Comparison of ENCODE assay signal across 17 cellular contexts in genomic region chr9:114431003-114431402, GRCh38. TPM values are rescaled to one million over a fixed set of nuclear protein-coding genes. Genes with fewer than 3 reads are reported as not detected.
DNase-seq lines count a peak whose midpoint lies in the region; ATAC-seq, FAIRE-seq and TF ChIP-seq lines count a peak whose summit lies in the region.
"Had no signal": no experiment of that assay in that cellular context is flagged by ENCODE, and none has a peak within 500 bp of the region (broad histone marks: within the 10 kb centered on the region; RNA-seq: fewer than 3 reads in every experiment).

No MANE protein-coding gene starts in this region.

- H3K4me1 Mint-ChIP-seq in activated naive CD8-positive, alpha-beta T cell treated with anti-CD3 and anti-CD28 coated beads, Interleukin-2, amount 10 ng/mL, durations not matched to agents 7 days and 5 days = peaks cover 5% of the 10 kb centered on the region
- peaks cover 3% of the 10 kb centered on the region for H3K4me1 Mint-ChIP-seq in activated naive CD8-positive, alpha-beta T cell treated with anti-CD3 and anti-CD28 coated beads for 36 hours
- H3K4me1 Mint-ChIP-seq in neural crest cell = no peaks in the 10 kb centered on the region
- H3K4me1 Mint-ChIP-seq in stimulated activated naive B cell treated with anti-CD40 and anti-IgM and Interleukin-4, amounts not matched to agents 10 μg/mL and 1 μg/mL and 100 μg/mL, for 72 hours = peaks cover 0 to 2% of the 10 kb centered on the region in 2 donors

- CTCF ChIA-PET in GM12878 (lab: Yijun Ruan, JAX) = interaction anchor here (1.0 to 8.1 kb wide), 4 partner anchors 20 to 221 kb away, joined by 3 to 104 read pairs (median 51); partner anchors contain the start of gene WHRN

- no peak overlapping the region for H3K27ac ChIP-seq in GM12878 (ENCODE audit: control insufficient read depth, insufficient read depth)

- peaks cover 2% of the 10 kb centered on the region for H3K27me3 Mint-ChIP-seq in activated naive CD8-positive, alpha-beta T cell treated with anti-CD3 and anti-CD28 coated beads, Interleukin-2, amount 10 ng/mL, durations not matched to agents 7 days and 5 days
- H3K27me3 Mint-ChIP-seq in activated naive CD8-positive, alpha-beta T cell treated with anti-CD3 and anti-CD28 coated beads for 36 hours = no peaks in the 10 kb centered on the region
- no peaks in the 10 kb centered on the region for H3K27me3 Mint-ChIP-seq in neural crest cell (ENCODE audit: low read depth)
- peaks cover 0 to 7% of the 10 kb centered on the region in 2 donors for H3K27me3 Mint-ChIP-seq in stimulated activated naive B cell treated with anti-CD40 and anti-IgM and Interleukin-4, amounts not matched to agents 10 μg/mL and 1 μg/mL and 100 μg/mL, for 72 hours
- H3K27me3 Mint-ChIP-seq: CD4-positive, alpha-beta memory T cell had no signal

- H3K9ac ChIP-seq in GM12878 (ENCODE audit: control insufficient read depth, insufficient read depth, low read length) = no peak overlapping the region

- WGBS in GM12878 (ENCODE audit: insufficient coverage, insufficient replicate concordance, low lambda C conversion rate, missing lambda C conversion rate) = 25% methylated on average over 4 of the region's 4 CpGs

- intact Hi-C loops in GM12878 (cut with micrococcal nuclease; ENCODE audit: unreplicated experiment) = no loop called here

- H4K20me1 ChIP-seq in GM12878 (ENCODE audit: control insufficient read depth, insufficient read depth) = no peaks in the 10 kb centered on the region

- H3K36me3 ChIP-seq in GM12878 (ENCODE audit: control insufficient read depth in 2 of 2, insufficient read depth in 2 of 2, low read length in 1 of 2) = no peaks in the 10 kb centered on the region; a peak in 1 of 4 replicates

- SMC1A ChIA-PET in GM12878 (lab: Charles Lee; ENCODE audit: uncharacterized antibody, unreplicated experiment) = interaction anchor here (1.0 to 10.1 kb wide), 4 partner anchors 25 to 222 kb away, joined by 3 to 139 read pairs (median 4); partner anchors contain the start of gene WHRN

- in situ Hi-C loops in GM12878 (cut with MboI) = no loop called here

- H3K4me3 Mint-ChIP-seq in activated naive CD8-positive, alpha-beta T cell treated with anti-CD3 and anti-CD28 coated beads, Interleukin-2, amount 10 ng/mL, durations not matched to agents 7 days and 5 days = no peak overlapping the region
- no peak overlapping the region for H3K4me3 Mint-ChIP-seq in activated naive CD8-positive, alpha-beta T cell treated with anti-CD3 and anti-CD28 coated beads for 36 hours
- no peak overlapping the region for H3K4me3 Mint-ChIP-seq in neural crest cell
- no peak overlapping the region for H3K4me3 Mint-ChIP-seq in stimulated activated naive B cell treated with anti-CD40 and anti-IgM and Interleukin-4, amounts not matched to agents 10 μg/mL and 1 μg/mL and 100 μg/mL, for 72 hours
- H3K4me3 Mint-ChIP-seq: B cell; CD4-positive, alpha-beta memory T cell; HFFc6 had no signal

- no peaks in the 10 kb centered on the region for H3K9me3 Mint-ChIP-seq in activated naive CD8-positive, alpha-beta T cell treated with anti-CD3 and anti-CD28 coated beads, Interleukin-2, amount 10 ng/mL, durations not matched to agents 7 days and 5 days
- no peaks in the 10 kb centered on the region for H3K9me3 Mint-ChIP-seq in activated naive CD8-positive, alpha-beta T cell treated with anti-CD3 and anti-CD28 coated beads for 36 hours
- no peaks in the 10 kb centered on the region for H3K9me3 Mint-ChIP-seq in neural crest cell
- no peaks in the 10 kb centered on the region for H3K9me3 Mint-ChIP-seq in stimulated activated naive B cell treated with anti-CD40 and anti-IgM and Interleukin-4, amounts not matched to agents 10 μg/mL and 1 μg/mL and 100 μg/mL, for 72 hours
- H3K9me3 Mint-ChIP-seq: CD4-positive, alpha-beta memory T cell; HFFc6 had no signal

- BruUV-seq in GM12878 (replicated peaks; lab: Mats Ljungman, UMichigan) = no TSS peak

- H3K27me3 ChIP-seq in GM12878 (replicated peaks in 1 of 2; ENCODE audit: control insufficient read depth in 2 of 2, insufficient read depth in 2 of 2, low read length in 1 of 2) = no peaks in the 10 kb centered on the region

- RAD21 ChIA-PET in GM12878 (lab: Charles Lee; ENCODE audit: unreplicated experiment) = no interaction called here

- H3K4me3 ChIP-seq in GM12878 = no peak overlapping the region

- POLR2A ChIA-PET in activated naive CD8-positive, alpha-beta T cell treated with anti-CD3 and anti-CD28 coated beads, Interleukin-2, amount 10 ng/mL, durations not matched to agents 7 days and 5 days (lab: Charles Lee) = no interaction called here
- POLR2A ChIA-PET in GM12878 (lab: Charles Lee) = interaction anchor here (1.0 kb wide), 1 partner anchor 65 kb away, joined by 3 read pairs; no protein-coding TSS in a partner anchor

- no peak overlapping the region for H2AFZ ChIP-seq in GM12878 (ENCODE audit: control insufficient read depth, low read depth, low read length)

- peak; percentile 2 for DNase-seq in activated naive CD8-positive, alpha-beta T cell treated with anti-CD3 and anti-CD28 coated beads, Interleukin-2, amount 10 ng/mL, durations not matched to agents 7 days and 5 days
- no peak for DNase-seq in activated naive CD8-positive, alpha-beta T cell treated with anti-CD3 and anti-CD28 coated beads for 36 hours
- DNase-seq in GM12878 (ENCODE audit: low read depth, low spot score) = no peak
- DNase-seq in neural crest cell (ENCODE audit: low read depth, low spot score) = no peak
- DNase-seq in stimulated activated naive B cell treated with anti-CD40 and anti-IgM and Interleukin-4, amounts not matched to agents 10 μg/mL and 1 μg/mL and 100 μg/mL, for 72 hours = no peak
- no peak for DNase-seq in CD1c-positive myeloid dendritic cell (ENCODE audit: extremely low spot score)
- DNase-seq: C1 segment of cervical spinal cord; CD4-positive, alpha-beta memory T cell; DND-41; GDM1; HCEC 1CT; HFFc6; IMR-90 had no signal

- H3K36me3 Mint-ChIP-seq in activated naive CD8-positive, alpha-beta T cell treated with anti-CD3 and anti-CD28 coated beads, Interleukin-2, amount 10 ng/mL, durations not matched to agents 7 days and 5 days = no peaks in the 10 kb centered on the region
- H3K36me3 Mint-ChIP-seq in activated naive CD8-positive, alpha-beta T cell treated with anti-CD3 and anti-CD28 coated beads for 36 hours = no peaks in the 10 kb centered on the region
- no peaks in the 10 kb centered on the region for H3K36me3 Mint-ChIP-seq in neural crest cell (ENCODE audit: low read depth)
- H3K36me3 Mint-ChIP-seq in stimulated activated naive B cell treated with anti-CD40 and anti-IgM and Interleukin-4, amounts not matched to agents 10 μg/mL and 1 μg/mL and 100 μg/mL, for 72 hours = peaks cover 0 to 2% of the 10 kb centered on the region in 2 donors
- H3K36me3 Mint-ChIP-seq: CD4-positive, alpha-beta memory T cell had no signal

- ATAC-seq in activated naive CD8-positive, alpha-beta T cell treated with anti-CD3 and anti-CD28 coated beads, Interleukin-2, amount 10 ng/mL, durations not matched to agents 7 days and 5 days (ENCODE audit: low read depth) = no peak
- no peak for ATAC-seq in GM12878
- no peak for ATAC-seq in stimulated activated naive B cell treated with anti-CD40 and anti-IgM and Interleukin-4, amounts not matched to agents 10 μg/mL and 1 μg/mL and 100 μg/mL, for 72 hours (replicated peaks)
- no peak for ATAC-seq in GM18861 (IDR thresholded peaks at IDR 0.05; ENCODE audit: unreplicated experiment)

- H3K4me2 ChIP-seq in GM12878 (ENCODE audit: control insufficient read depth, insufficient read depth) = no peak overlapping the region

- no peak overlapping the region for H3K27ac Mint-ChIP-seq in activated naive CD8-positive, alpha-beta T cell treated with anti-CD3 and anti-CD28 coated beads, Interleukin-2, amount 10 ng/mL, durations not matched to agents 7 days and 5 days
- H3K27ac Mint-ChIP-seq in activated naive CD8-positive, alpha-beta T cell treated with anti-CD3 and anti-CD28 coated beads for 36 hours = no peak overlapping the region
- H3K27ac Mint-ChIP-seq in neural crest cell (ENCODE audit: unreplicated experiment) = peak overlapping the region; percentile 31
- H3K27ac Mint-ChIP-seq in stimulated activated naive B cell treated with anti-CD40 and anti-IgM and Interleukin-4, amounts not matched to agents 10 μg/mL and 1 μg/mL and 100 μg/mL, for 72 hours = peak overlapping the region; percentile 27
- H3K27ac Mint-ChIP-seq: B cell; CD4-positive, alpha-beta memory T cell; HFFc6 had no signal

- H3K4me1 ChIP-seq in GM12878 (ENCODE audit: control insufficient read depth, insufficient read depth, low read length) = no peaks in the 10 kb centered on the region

- FAIRE-seq in GM12878 (lab: Jason Lieb, UNC) = no peak
- FAIRE-seq: A204.1, H1 had no signal

- no peak for TF ChIP-seq RAD21 in GM12878 (IDR thresholded peaks at IDR 0.05; ENCODE audit: insufficient read depth, low read depth, low read length)

- no peak for TF ChIP-seq CTCF in GM12878 (IDR thresholded peaks at IDR 0.05 in 2 of 3, conservative IDR thresholded peaks at IDR 0.05 in 1 of 3; ENCODE audit: control insufficient read depth in 2 of 3, extremely low read depth in 1 of 3, insufficient read depth in 1 of 3, low read depth in 3 of 3, low read length in 3 of 3)
- TF ChIP-seq CTCF in neural crest cell (conservative IDR thresholded peaks at IDR 0.05) = no peak

- no peaks in the 10 kb centered on the region for H3K79me2 ChIP-seq in GM12878 (ENCODE audit: control insufficient read depth, insufficient read depth, low read length)

- no peak for TF ChIP-seq EP300 in GM12878 (IDR thresholded peaks at IDR 0.05; ENCODE audit: borderline replicate concordance in 1 of 2, control insufficient read depth in 1 of 2, low read depth in 2 of 2, low read length in 2 of 2)

- no peak for TF ChIP-seq POLR2A in GM12878 (IDR thresholded peaks at IDR 0.05; ENCODE audit: low read depth, low read length)

- H3K9me3 ChIP-seq in GM12878 (replicated peaks; ENCODE audit: control insufficient read depth, insufficient read depth, low read length) = no peaks in the 10 kb centered on the region

RNA-seq across cellular contexts. Expression of gene AKNA, which starts 43.2 kb away (rescaled TPM):
- 100 to 1,000 TPM; 482 to 492 TPM for total RNA-seq in activated naive CD8-positive, alpha-beta T cell treated with anti-CD3 and anti-CD28 coated beads, Interleukin-2, amount 10 ng/mL, durations not matched to agents 7 days and 5 days
- 100 to 1,000 TPM; 129 to 130 TPM for total RNA-seq in activated naive CD8-positive, alpha-beta T cell treated with anti-CD3 and anti-CD28 coated beads for 36 hours
- 305 and 316 TPM in 2 replicates for total RNA-seq in GM12878 (2013; cell fraction: nucleolus; rRNA removed)
- total RNA-seq in GM12878 (2014; rRNA removed) (49.4 and 59.0 TPM in 2 replicates), GM12878 (2014; rRNA removed; fragmentation: Illumina TruSeq; extraction: Trizol) (36.0 and 39.8 TPM in 2 replicates), GM12878 (2021) (117 and 132 TPM in 2 replicates), neural crest cell (13.4 and 16.6 TPM in 2 replicates)
- polyA plus RNA-seq in GM12878 (2011; ENCODE audit: low read depth) = 22.0 TPM
- polyA plus RNA-seq in GM12878 (2011; rRNA removed) (18.0 and 30.1 TPM in 2 replicates), GM12878 (2014; fragmentation: Illumina TruSeq; extraction: Trizol) (27.2 and 57.6 TPM in 2 replicates), GM12878 (2014; fragmentation: Nextera tagmentation; extraction: Ambion mirVana) (1 to 10 TPM; 1.6 to 5.0 TPM), GM12878 (2014; rRNA removed) (71.9 and 77.7 TPM in 2 replicates), GM12878 (2016; fragmentation: Nextera tagmentation; extraction: Ambion mirVana) (10 to 100 TPM; 28.0 to 30.9 TPM)
- 33.7 and 39.1 TPM in 2 replicates for polyA plus RNA-seq in GM12878 (2011; cell fraction: cytosol; rRNA removed)
- polyA plus RNA-seq in GM12878 (2011; cell fraction: nucleus; rRNA removed) = 107 and 123 TPM in 2 replicates
- 57.1 and 64.5 TPM in 2 replicates for polyA plus RNA-seq in GM12878 (2012)
- polyA minus RNA-seq in GM12878 (2011; rRNA and poly(A)+ RNA removed) = 47.4 and 97.2 TPM in 2 replicates
- 31.4 and 34.5 TPM in 2 replicates for polyA minus RNA-seq in GM12878 (2011; cell fraction: cytosol; rRNA and poly(A)+ RNA removed)
- polyA minus RNA-seq in GM12878 (2011; cell fraction: nucleus; rRNA and poly(A)+ RNA removed) = 64.4 and 127 TPM in 2 replicates

Comparison
In these comparisons a context has a peak if more than half of its experiments do, and no peak if none do; other contexts are left out.
1. H3K27ac Mint-ChIP-seq: peak in neural crest cell (single experiment) and stimulated activated naive B cell treated with anti-CD40 and anti-IgM and Interleukin-4, amounts not matched to agents 10 μg/mL and 1 μg/mL and 100 μg/mL, for 72 hours (single experiment); none in activated naive CD8-positive, alpha-beta T cell treated with anti-CD3 and anti-CD28 coated beads, Interleukin-2, amount 10 ng/mL, durations not matched to agents 7 days and 5 days (single experiment) and activated naive CD8-positive, alpha-beta T cell treated with anti-CD3 and anti-CD28 coated beads for 36 hours (single experiment).